8 cellular contexts compared by ENCODE assay signal in genomic region chr5:57174850-57175525, GRCh38. TPM values are rescaled to one million over a fixed set of nuclear protein-coding genes. Genes with fewer than 3 reads are reported as not detected.
DNase-seq lines count a peak whose midpoint lies in the region; ATAC-seq and TF ChIP-seq lines count a peak whose summit lies in the region.

No MANE protein-coding gene starts in this region.

- ATAC-seq in GM18870 (IDR thresholded peaks at IDR 0.05; ENCODE audit: unreplicated experiment) (no peak), HG02763 (IDR thresholded peaks at IDR 0.05; ENCODE audit: unreplicated experiment) (no peak)

- in situ Hi-C loops in mammary epithelial cell (cut with MboI; ENCODE audit: low sequenced_read_pairs in 2 of 2): no loop called here

- H3F3A ChIP-seq in Loucy (ENCODE audit: low read depth): no peaks in the 10 kb centered on the region

- WGBS in mammary epithelial cell (ENCODE audit: low coverage, missing lambda C conversion rate): 1% methylated on average over 11 of the region's 11 CpGs
- no CpG with 5 or more reads among the region's 11 CpGs for WGBS in mesodermal cell (ENCODE audit: insufficient coverage in 2 of 2), 2 experiments

- H3K9me2 ChIP-seq in Loucy (replicated peaks; ENCODE audit: low read depth, low read length): no peaks in the 10 kb centered on the region

- H3K4me2 ChIP-seq in Loucy (ENCODE audit: low read depth, low read length, poor library complexity, severe bottlenecking): peak overlapping the region; percentile 92
- peak overlapping the region; percentile 95 for H3K4me2 ChIP-seq in mammary epithelial cell (ENCODE audit: insufficient read depth, low read depth, low read length)

- peaks cover 65% of the 10 kb centered on the region for H3K79me2 ChIP-seq in Loucy (ENCODE audit: insufficient read depth, low read length)
- peaks cover 66% of the 10 kb centered on the region for H3K79me2 ChIP-seq in mammary epithelial cell (ENCODE audit: insufficient read depth, low read length)

- H3K27ac Mint-ChIP-seq in CD4-positive, alpha-beta memory T cell: peak overlapping the region; percentile 98 to 100 (median 99)

- TF ChIP-seq CTCF in Loucy (conservative IDR thresholded peaks at IDR 0.05; ENCODE audit: low read length) (no peak), mammary epithelial cell (conservative IDR thresholded peaks at IDR 0.05 in 1 of 2, IDR thresholded peaks at IDR 0.05 in 1 of 2; ENCODE audit: extremely low read depth in 1 of 2, insufficient read depth in 1 of 2, low read depth in 1 of 2, low read length in 2 of 2) (no peak)

- H4K20me1 ChIP-seq in Loucy (ENCODE audit: insufficient read depth, low read length, poor library complexity, severe bottlenecking) (peaks cover 60% of the 10 kb centered on the region), mammary epithelial cell (ENCODE audit: insufficient read depth, low read length) (no peaks in the 10 kb centered on the region)

- POLR2A ChIA-PET in CD4-positive, alpha-beta memory T cell (lab: Charles Lee; ENCODE audit: partially characterized antibody): interaction anchor here (1.2 to 2.4 kb wide), 3 partner anchors 9 to 35 kb away, joined by 3 to 7 read pairs (median 4); no protein-coding TSS in a partner anchor

- no peaks in the 10 kb centered on the region for H3K9me3 ChIP-seq in CD4-positive, alpha-beta memory T cell (ENCODE audit: control insufficient read depth in 1 of 2, low read length in 2 of 2)
- no peaks in the 10 kb centered on the region for H3K9me3 ChIP-seq in Loucy (ENCODE audit: insufficient read depth, low read depth, low read length)
- H3K9me3 ChIP-seq in mammary epithelial cell (replicated peaks; ENCODE audit: insufficient read depth, low read length): no peaks in the 10 kb centered on the region
- H3K9me3 ChIP-seq in mesodermal cell (ENCODE audit: control insufficient read depth, low read length): no peaks in the 10 kb centered on the region

- no peaks in the 10 kb centered on the region for H3K27me3 Mint-ChIP-seq in CD4-positive, alpha-beta memory T cell

- H3K4me3 ChIP-seq in CD4-positive, alpha-beta memory T cell (ENCODE audit: low read length in 2 of 2): peak overlapping the region; percentile 70 to 87
- H3K4me3 ChIP-seq in Loucy (ENCODE audit: low read length, poor library complexity, severe bottlenecking) (peak overlapping the region; percentile 96), mammary epithelial cell (replicated peaks in 1 of 3; ENCODE audit: insufficient read depth in 1 of 3, low read depth in 2 of 3, low read length in 3 of 3) (peak overlapping the region; percentile 89 to 98 (median 91)), mesodermal cell (ENCODE audit: extremely low read depth, insufficient read depth, low read length, poor library complexity, severe bottlenecking) (peak overlapping the region; percentile 97)

- no TSS peak for BruUV-seq in mammary epithelial cell (replicated peaks; lab: Mats Ljungman, UMichigan)

- no peaks in the 10 kb centered on the region for H3K36me3 ChIP-seq in CD4-positive, alpha-beta memory T cell (ENCODE audit: insufficient read depth, low read length)
- H3K36me3 ChIP-seq in Loucy (ENCODE audit: insufficient read depth, low read length): no peaks in the 10 kb centered on the region
- H3K36me3 ChIP-seq in mammary epithelial cell (ENCODE audit: insufficient read depth, low read length): no peaks in the 10 kb centered on the region
- H3K36me3 ChIP-seq in mesodermal cell (ENCODE audit: control insufficient read depth, insufficient read depth, low read length): peaks cover 29% of the 10 kb centered on the region

- H2AFZ ChIP-seq in Loucy (ENCODE audit: low read length) (no peak overlapping the region), mammary epithelial cell (ENCODE audit: low read depth, low read length) (peak overlapping the region; percentile 84)

- H3K4me1 ChIP-seq in CD4-positive, alpha-beta memory T cell (ENCODE audit: insufficient read depth, low read length): peaks cover 52% of the 10 kb centered on the region
- peaks cover 35% of the 10 kb centered on the region for H3K4me1 ChIP-seq in Loucy (ENCODE audit: insufficient read depth, low read length, poor library complexity, severe bottlenecking)
- peaks cover 29% of the 10 kb centered on the region for H3K4me1 ChIP-seq in mammary epithelial cell (ENCODE audit: insufficient read depth, low read length)
- peaks cover 7% of the 10 kb centered on the region for H3K4me1 ChIP-seq in mesodermal cell (ENCODE audit: control insufficient read depth, insufficient read depth, low read length, poor library complexity, severe bottlenecking)

- H3K27me3 ChIP-seq in CD4-positive, alpha-beta memory T cell (ENCODE audit: insufficient read depth, low read length): no peaks in the 10 kb centered on the region
- H3K27me3 ChIP-seq in Loucy (ENCODE audit: insufficient read depth, low read length, poor library complexity, severe bottlenecking) (no peaks in the 10 kb centered on the region), mammary epithelial cell (ENCODE audit: insufficient read depth, low read length) (no peaks in the 10 kb centered on the region)

- peak overlapping the region; percentile 99 for H3K27ac ChIP-seq in CD4-positive, alpha-beta memory T cell (ENCODE audit: low read depth, low read length)
- H3K27ac ChIP-seq in mammary epithelial cell (ENCODE audit: insufficient read depth, low read depth, low read length) (peak overlapping the region; percentile 99), mesodermal cell (ENCODE audit: low read depth, low read length, severe bottlenecking) (peak overlapping the region; percentile 99)

- peaks cover 27 to 58% of the 10 kb centered on the region in 2 donors for H3K36me3 Mint-ChIP-seq in CD4-positive, alpha-beta memory T cell

- intact Hi-C loops in CD4-positive, alpha-beta memory T cell (cut with micrococcal nuclease): loop anchor here (1.0 to 5.0 kb wide), 4 partner anchors 9 to 1868 kb away; partner anchors contain the start of genes DHX29, IL6ST and MTREX
- intact Hi-C loops in mammary epithelial cell (cut with micrococcal nuclease): loop anchor here (5.0 kb wide), 1 partner anchor 1868 kb away; the partner anchor contains the start of genes DHX29 and MTREX

- DNase-seq in CD4-positive, alpha-beta memory T cell: peak in 4 of 5 donors; percentile 26 to 36 (median 30)
- DNase-seq in mammary epithelial cell (peak; percentile 32), iPS-NIHi11 (ENCODE audit: low spot score) (no peak), T1000 (lab: John Stamatoyannopoulos, UW) (no peak)

- CTCF ChIA-PET in CD4-positive, alpha-beta memory T cell (lab: Charles Lee; ENCODE audit: partially characterized antibody): interaction anchor here (0.7 to 3.2 kb wide), 4 partner anchors 16 to 275 kb away, joined by 3 to 11 read pairs (median 5); no protein-coding TSS in a partner anchor
- CTCF ChIA-PET in mammary epithelial cell (lab: Charles Lee; ENCODE audit: low non-redundant PET): no interaction called here

- peak overlapping the region; percentile 96 to 99 (median 98) for H3K4me3 Mint-ChIP-seq in CD4-positive, alpha-beta memory T cell

- H3K9ac ChIP-seq in Loucy (ENCODE audit: low read depth, low read length, poor library complexity, severe bottlenecking) (peak overlapping the region; percentile 99), mammary epithelial cell (ENCODE audit: insufficient read depth, low read length) (peak overlapping the region; percentile 100)

- dilution Hi-C loops in mammary epithelial cell (cut with HindIII; ENCODE audit: low sequenced_read_pairs): no loop called here

- H3K9me3 Mint-ChIP-seq in CD4-positive, alpha-beta memory T cell: peaks cover 0 to 2% (median 0%) of the 10 kb centered on the region in 8 donors

- H3K4me1 Mint-ChIP-seq in CD4-positive, alpha-beta memory T cell: peaks cover 30 to 68% (median 38%) of the 10 kb centered on the region in 4 donors

RNA-seq across cellular contexts. Expression of gene GPBP1, which starts 1.1 kb away (rescaled TPM):
- 100 to 1,000 TPM; 136 to 137 TPM for total RNA-seq in CD4-positive, alpha-beta memory T cell
- 100 to 1,000 TPM in 1 of 2 donors, 10 to 100 TPM in 1; 92.1 to 104 TPM for polyA plus RNA-seq in CD4-positive, alpha-beta memory T cell
- total RNA-seq in mammary epithelial cell: 10 to 100 TPM; 39.7 to 55.6 TPM
- polyA plus RNA-seq in mammary epithelial cell: 18.4 TPM
- 27.1 TPM for polyA minus RNA-seq in mammary epithelial cell
- polyA plus RNA-seq in mesodermal cell (2013, experiment 1 of 2): 68.5 TPM
- 78.7 TPM for polyA plus RNA-seq in mesodermal cell (2013, experiment 2 of 2)

Comparison
In these comparisons a context has a peak if more than half of its experiments do, and no peak if none do; other contexts are left out.
1. DNase-seq: peak in CD4-positive, alpha-beta memory T cell (4 of 5) and mammary epithelial cell (single experiment); none in iPS-NIHi11 (single experiment) and T1000 (single experiment).
2. Peak in every context shown above with its lines, with median percentiles within 50 percentile points of each other: H3K27ac ChIP-seq and H3K4me3 ChIP-seq.